12 cellular contexts compared by ENCODE assay signal in genomic region chr14:52700701-52701172, GRCh38. TPM values are rescaled to one million over a fixed set of nuclear protein-coding genes. Genes with fewer than 3 reads are reported as not detected.
DNase-seq lines count a peak whose midpoint lies in the region; ATAC-seq and TF ChIP-seq lines count a peak whose summit lies in the region.
"Had no signal": no experiment of that assay in that cellular context is flagged by ENCODE, and none has a peak within 500 bp of the region (broad histone marks: within the 10 kb centered on the region; RNA-seq: fewer than 3 reads in every experiment).

No MANE protein-coding gene starts in this region.

- no peaks in the 10 kb centered on the region for H3K27me3 Mint-ChIP-seq in CD8-positive, alpha-beta T cell (ENCODE audit: low read depth)
- H3K27me3 Mint-ChIP-seq: activated CD8-positive, alpha-beta T cell treated with anti-CD3 and anti-CD28 coated beads for 36 hours had no signal

- BruUV-seq in Panc1 (replicated peaks; lab: Mats Ljungman, UMichigan): no TSS peak

- POLR2A ChIA-PET in Panc1 (lab: Charles Lee): interaction anchor here (0.7 kb wide), 1 partner anchor 1962 kb away, joined by 4 read pairs; no protein-coding TSS in a partner anchor
- POLR2A ChIA-PET in CD8-positive, alpha-beta T cell (lab: Charles Lee): no interaction called here

- H3K27ac ChIP-seq in Panc1 (ENCODE audit: low read length) (peak overlapping the region; percentile 68; the same call in 1 of the 2 replicates), foreskin keratinocyte (peak overlapping the region; percentile 84), skeletal muscle tissue (ENCODE audit: low read depth, low read length) (peak overlapping the region; percentile 19)
- no peak overlapping the region for H3K27ac ChIP-seq in CD8-positive, alpha-beta T cell (ENCODE audit: low read depth, low read length)

- H3K27me3 ChIP-seq in Panc1 (ENCODE audit: control insufficient read depth, insufficient read depth, low read length) (no peaks in the 10 kb centered on the region), foreskin keratinocyte (no peaks in the 10 kb centered on the region), skeletal muscle tissue (ENCODE audit: control insufficient read depth in 3 of 3, insufficient read depth in 3 of 3, low read length in 3 of 3) (no peaks in the 10 kb centered on the region), BE2C (no peaks in the 10 kb centered on the region)
- H3K27me3 ChIP-seq in CD8-positive, alpha-beta T cell (ENCODE audit: insufficient read depth, low read length): no peaks in the 10 kb centered on the region
- H3K27me3 ChIP-seq: thyroid gland had no signal

- H3K9ac ChIP-seq in skeletal muscle tissue (ENCODE audit: low read depth in 1 of 3, low read length in 3 of 3): no peak overlapping the region

- no peaks in the 10 kb centered on the region for H3K9me3 Mint-ChIP-seq in CD8-positive, alpha-beta T cell
- H3K9me3 Mint-ChIP-seq: activated CD8-positive, alpha-beta T cell treated with anti-CD3 and anti-CD28 coated beads for 36 hours; T-helper 1 cell treated with Interleukin-12 subunit alpha and Interleukin-12 subunit beta and Interleukin-4 antibody, amounts not matched to agents 30 μg/mL and 1 μg/mL, for 36 hours had no signal

- H3K4me1 ChIP-seq in Panc1 (ENCODE audit: control insufficient read depth, insufficient read depth, low read length) (peaks cover 6% of the 10 kb centered on the region; the same call in 1 of the 2 replicates), foreskin keratinocyte (peaks cover 22% of the 10 kb centered on the region), skeletal muscle tissue (ENCODE audit: control insufficient read depth in 3 of 3, insufficient read depth in 3 of 3, low read length in 3 of 3) (peaks cover 0 to 3% (median 0%) of the 10 kb centered on the region in 3 donors), BE2C (no peaks in the 10 kb centered on the region)
- no peaks in the 10 kb centered on the region for H3K4me1 ChIP-seq in CD8-positive, alpha-beta T cell (ENCODE audit: insufficient read depth, low read length)

- H3K9me3 ChIP-seq in Panc1 (ENCODE audit: control insufficient read depth, insufficient read depth, low read depth, low read length): no peaks in the 10 kb centered on the region
- no peaks in the 10 kb centered on the region for H3K9me3 ChIP-seq in skeletal muscle tissue (ENCODE audit: control insufficient read depth in 3 of 3, low read length in 3 of 3)
- H3K9me3 ChIP-seq in CD8-positive, alpha-beta T cell (ENCODE audit: low read length): no peaks in the 10 kb centered on the region
- no peaks in the 10 kb centered on the region for H3K9me3 ChIP-seq in BE2C
- H3K9me3 ChIP-seq: thyroid gland had no signal

- peaks cover 4% of the 10 kb centered on the region for H3K4me1 Mint-ChIP-seq in CD8-positive, alpha-beta T cell (ENCODE audit: low read depth)

- DNase-seq in Panc1 (ENCODE audit: low read depth, low spot score) (no peak), foreskin keratinocyte (peak; percentile 90 to 96), NCI-H345 treated with DMSO at 0.1 percent for 48 hours (lab: John Stamatoyannopoulos, UW; ENCODE audit: unreplicated experiment) (no peak), BE2C (no peak)
- DNase-seq in CD8-positive, alpha-beta T cell: no peak
- DNase-seq: activated CD8-positive, alpha-beta T cell treated with anti-CD3 and anti-CD28 coated beads for 36 hours; effector memory CD4-positive, alpha-beta T cell; thyroid gland had no signal

- no peak for TF ChIP-seq CTCF in Panc1 (IDR thresholded peaks at IDR 0.05)
- no peak for TF ChIP-seq CTCF in foreskin keratinocyte (conservative IDR thresholded peaks at IDR 0.05)
- no peak for TF ChIP-seq CTCF in CD8-positive, alpha-beta T cell (IDR thresholded peaks at IDR 0.05)
- TF ChIP-seq CTCF in BE2C (IDR thresholded peaks at IDR 0.05; ENCODE audit: low read depth, low read length): no peak

- H3K4me3 ChIP-seq in Panc1 (ENCODE audit: low read depth in 2 of 2, low read length in 2 of 2): no peak overlapping the region
- H3K4me3 ChIP-seq in skeletal muscle tissue (ENCODE audit: low read length in 3 of 3): no peak overlapping the region
- H3K4me3 ChIP-seq in CD8-positive, alpha-beta T cell (ENCODE audit: low read depth, low read length): no peak overlapping the region
- H3K4me3 ChIP-seq in BE2C (ENCODE audit: low read depth, low read length): no peak overlapping the region
- H3K4me3 ChIP-seq: thyroid gland had no signal

- ATAC-seq in GM18868 (IDR thresholded peaks at IDR 0.05; ENCODE audit: unreplicated experiment) (peak; percentile 62), Panc1 (no peak), foreskin keratinocyte (peak; percentile 81), HG03521 (IDR thresholded peaks at IDR 0.05; ENCODE audit: unreplicated experiment) (no peak)
- no peak for ATAC-seq in CD8-positive, alpha-beta T cell
- ATAC-seq: activated CD8-positive, alpha-beta T cell treated with anti-CD3 and anti-CD28 coated beads for 36 hours had no signal

- intact Hi-C loops in Panc1 (cut with micrococcal nuclease; ENCODE audit: unreplicated experiment): no loop called here
- intact Hi-C loops in CD8-positive, alpha-beta T cell (cut with DNase I, micrococcal nuclease): loop anchor here in 1 of 2 experiments (10.0 kb wide), 1 partner anchor 454 kb away; the partner anchor contains the start of gene DDHD1

- no peaks in the 10 kb centered on the region for H3K36me3 ChIP-seq in Panc1 (ENCODE audit: control insufficient read depth, insufficient read depth, low read length)
- H3K36me3 ChIP-seq in skeletal muscle tissue (ENCODE audit: control insufficient read depth in 3 of 3, insufficient read depth in 3 of 3, low read length in 3 of 3): no peaks in the 10 kb centered on the region
- H3K36me3 ChIP-seq in CD8-positive, alpha-beta T cell (ENCODE audit: insufficient read depth, low read length): no peaks in the 10 kb centered on the region
- H3K36me3 ChIP-seq in BE2C: no peaks in the 10 kb centered on the region
- H3K36me3 ChIP-seq: thyroid gland had no signal

- H3K36me3 Mint-ChIP-seq in CD8-positive, alpha-beta T cell: peaks cover 2% of the 10 kb centered on the region

- CTCF ChIA-PET in Panc1 (lab: Charles Lee): no interaction called here
- CTCF ChIA-PET in CD8-positive, alpha-beta T cell (lab: Charles Lee): no interaction called here

- no peak overlapping the region for H3K27ac Mint-ChIP-seq in CD8-positive, alpha-beta T cell
- H3K27ac Mint-ChIP-seq: activated CD8-positive, alpha-beta T cell treated with anti-CD3 and anti-CD28 coated beads for 36 hours; T-helper 1 cell treated with Interleukin-12 subunit alpha and Interleukin-12 subunit beta and Interleukin-4 antibody, amounts not matched to agents 30 μg/mL and 1 μg/mL, for 36 hours had no signal

- H3K4me3 Mint-ChIP-seq in CD8-positive, alpha-beta T cell: no peak overlapping the region
- H3K4me3 Mint-ChIP-seq: activated CD8-positive, alpha-beta T cell treated with anti-CD3 and anti-CD28 coated beads for 36 hours; T-helper 1 cell treated with Interleukin-12 subunit alpha and Interleukin-12 subunit beta and Interleukin-4 antibody, amounts not matched to agents 30 μg/mL and 1 μg/mL, for 36 hours had no signal

- in situ Hi-C loops in Panc1 (cut with HindIII; ENCODE audit: low pct_unique_long_range_greater_than_20kb, low sequenced_read_pairs): no loop called here

RNA-seq across cellular contexts. Expression of gene ERO1A, which starts 5.4 kb away (rescaled TPM):
- total RNA-seq in Panc1 (2021; ENCODE audit: unreplicated experiment): 83.3 TPM
- 45.6 TPM for polyA plus RNA-seq in Panc1 (2012; ENCODE audit: insufficient read length)
- 95.0 and 95.3 TPM in 2 replicates for total RNA-seq in foreskin keratinocyte
- polyA plus RNA-seq in foreskin keratinocyte: 46.0 and 50.6 TPM in 2 replicates
- total RNA-seq in skeletal muscle tissue: 10.4 TPM
- total RNA-seq in CD8-positive, alpha-beta T cell: 10 to 100 TPM; 55.3 to 55.4 TPM
- polyA plus RNA-seq in BE2C (2012; ENCODE audit: insufficient read depth, insufficient read length, low read depth): 19.0 TPM

RNA-seq across cellular contexts. Expression of gene PSMC6, which starts 6.3 kb away (rescaled TPM):
- total RNA-seq in Panc1 (2021; ENCODE audit: unreplicated experiment) (62.1 TPM), foreskin keratinocyte (104 and 112 TPM in 2 replicates), skeletal muscle tissue (70.5 TPM)
- polyA plus RNA-seq in Panc1 (2012; ENCODE audit: insufficient read length): 39.6 TPM
- 63.6 and 78.5 TPM in 2 replicates for polyA plus RNA-seq in foreskin keratinocyte
- total RNA-seq in CD8-positive, alpha-beta T cell: 100 to 1,000 TPM; 108 to 122 TPM
- polyA plus RNA-seq in BE2C (2012; ENCODE audit: insufficient read depth, insufficient read length, low read depth): 76.2 TPM

RNA-seq across cellular contexts. Expression of gene STYX, which starts 29.2 kb away (rescaled TPM):
- total RNA-seq in Panc1 (2021; ENCODE audit: unreplicated experiment): 20.6 TPM
- polyA plus RNA-seq in Panc1 (2012; ENCODE audit: insufficient read length): 6.2 TPM
- 18.1 and 19.0 TPM in 2 replicates for total RNA-seq in foreskin keratinocyte
- polyA plus RNA-seq in foreskin keratinocyte: 6.1 and 7.2 TPM in 2 replicates
- total RNA-seq in skeletal muscle tissue: 12.0 TPM
- total RNA-seq in CD8-positive, alpha-beta T cell: 10 to 100 TPM; 15.9 to 16.6 TPM
- polyA plus RNA-seq in BE2C (2012; ENCODE audit: insufficient read depth, insufficient read length, low read depth): 1.8 TPM

Comparison
In these comparisons a context has a peak if more than half of its experiments do, and no peak if none do; other contexts are left out.
1. ATAC-seq: peak in GM18868 (single experiment) and foreskin keratinocyte (single experiment); none in Panc1 (single experiment), HG03521 (single experiment) and CD8-positive, alpha-beta T cell (single experiment).
2. DNase-seq: peak in foreskin keratinocyte (2 of 2); none in Panc1 (single experiment), CD8-positive, alpha-beta T cell (0 of 7), NCI-H345 treated with DMSO at 0.1 percent for 48 hours (single experiment) and BE2C (single experiment).